ENCODE assay signal across 8 cellular contexts in the genomic region with DNA sequence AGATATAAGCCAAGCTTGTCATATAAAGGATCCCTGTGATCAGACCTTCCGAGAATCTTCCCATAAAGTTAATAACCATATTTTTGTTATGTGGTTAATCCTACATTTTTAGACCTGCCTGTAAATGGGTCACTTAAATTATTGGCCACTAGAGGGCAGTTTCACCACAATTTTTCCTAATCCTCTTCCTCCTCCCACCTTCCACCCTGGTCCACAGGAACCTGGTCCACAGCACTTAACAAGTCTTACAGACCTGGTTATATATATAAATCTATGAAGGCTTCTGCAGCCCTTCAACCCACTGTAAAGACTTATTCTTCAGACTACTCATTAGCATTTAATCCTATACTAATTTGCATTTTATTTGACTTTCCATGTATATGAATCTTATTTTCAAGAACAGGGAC. TPM values are rescaled to one million over a fixed set of nuclear protein-coding genes. Genes with fewer than 3 reads are reported as not detected.
DNase-seq lines count a peak whose midpoint lies in the region; ATAC-seq and TF ChIP-seq lines count a peak whose summit lies in the region.

No MANE protein-coding gene starts in this region.

- H3K27ac ChIP-seq in osteoblast (ENCODE audit: low read depth, low read length), result no peak overlapping the region

- no peak overlapping the region for H2AFZ ChIP-seq in osteoblast (ENCODE audit: low read length)

- ATAC-seq in GM18870 (IDR thresholded peaks at IDR 0.05; ENCODE audit: unreplicated experiment), result no peak
- ATAC-seq in HG02642 (IDR thresholded peaks at IDR 0.05; ENCODE audit: poor library complexity, unreplicated experiment), result no peak

- no peaks in the 10 kb centered on the region for H3K36me3 ChIP-seq in osteoblast (ENCODE audit: insufficient read depth, low read length)

- no peak overlapping the region for H3K4me3 ChIP-seq in osteoblast (ENCODE audit: insufficient read depth, low read length)

- H3K79me2 ChIP-seq in osteoblast (ENCODE audit: insufficient read depth, low read length), result no peaks in the 10 kb centered on the region

- in situ Hi-C loops in SK-MEL-5 (cut with HindIII; ENCODE audit: low pct_unique_long_range_greater_than_20kb, low sequenced_read_pairs), result no loop called here

- H3K27me3 ChIP-seq in osteoblast (ENCODE audit: insufficient read depth, low read length), result no peaks in the 10 kb centered on the region

- no peak overlapping the region for H3K4me2 ChIP-seq in osteoblast (ENCODE audit: insufficient read depth, low read length)

- peaks cover 16% of the 10 kb centered on the region for H3K4me1 ChIP-seq in osteoblast (ENCODE audit: insufficient read depth, low read length)

- H3K9me3 ChIP-seq in osteoblast (ENCODE audit: low read depth, low read length), result no peaks in the 10 kb centered on the region

- DNase-seq in A172 (ENCODE audit: low spot score) (peak; percentile 55), ELR (ENCODE audit: low read depth) (peak; percentile 66), SK-MEL-5 (ENCODE audit: low read depth, low spot score) (peak; percentile 84), fibroblast of gingiva (ENCODE audit: low read depth) (peak; percentile 35), osteoblast (ENCODE audit: insufficient read length, low spot score, missing footprints) (peak; percentile 82)

- H4K20me1 ChIP-seq in osteoblast (ENCODE audit: insufficient read depth, low read length), result no peaks in the 10 kb centered on the region

- TF ChIP-seq CTCF in LNCAP (IDR thresholded peaks at IDR 0.05) (peak; percentile 62), osteoblast (IDR thresholded peaks at IDR 0.05; ENCODE audit: extremely low read depth, low read depth, low read length) (peak; percentile 67)

RNA-seq across cellular contexts. Expression of gene MRS2, which starts 28.3 kb away (rescaled TPM):
- total RNA-seq in A172 (2014; rRNA removed; shearing (Covaris generic)), result 40.7 and 46.5 TPM in 2 replicates
- 47.4 and 50.1 TPM in 2 replicates for total RNA-seq in SK-MEL-5 (2014; rRNA removed; shearing (Covaris generic))
- polyA plus RNA-seq in SK-MEL-5 (2015; cell fraction: cytosol; rRNA removed), result 57.0 and 57.5 TPM in 2 replicates
- 63.9 and 64.0 TPM in 2 replicates for polyA plus RNA-seq in SK-MEL-5 (2015; cell fraction: nucleus; rRNA removed)
- total RNA-seq in osteoblast, result 22.7 and 23.5 TPM in 2 replicates

RNA-seq across cellular contexts. Expression of gene GPLD1, which starts 58.3 kb away (rescaled TPM):
- total RNA-seq in A172 (2014; rRNA removed; shearing (Covaris generic)), result 0.36 and 0.55 TPM in 2 replicates
- total RNA-seq in SK-MEL-5 (2014; rRNA removed; shearing (Covaris generic)), result 0.55 and 1.1 TPM in 2 replicates
- 1.1 TPM in 2 replicates for polyA plus RNA-seq in SK-MEL-5 (2015; cell fraction: cytosol; rRNA removed)
- polyA plus RNA-seq in SK-MEL-5 (2015; cell fraction: nucleus; rRNA removed), result 0.70 and 3.0 TPM in 2 replicates
- 0.72 and 0.88 TPM in 2 replicates for total RNA-seq in osteoblast
